14 cellular contexts compared by ENCODE assay signal in the genomic region with DNA sequence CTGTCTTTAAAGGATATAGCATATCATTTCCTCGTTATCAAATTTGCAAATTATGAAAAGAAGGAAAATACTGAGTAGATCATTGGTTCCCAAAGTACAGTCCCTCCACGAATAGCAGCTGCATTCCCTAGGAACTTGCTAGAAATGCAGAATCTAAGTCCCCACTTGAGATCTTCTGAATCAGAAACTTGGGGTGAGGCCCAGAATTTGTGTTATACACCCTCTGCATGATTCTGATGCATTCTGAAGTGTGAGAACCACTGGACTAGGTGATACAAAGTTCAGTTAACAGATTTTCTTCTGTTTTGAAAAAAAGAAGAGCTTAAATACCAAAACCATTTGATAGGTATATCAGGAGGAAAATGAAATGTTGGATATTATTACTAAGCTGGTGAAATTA.
DNase-seq lines count a peak whose midpoint lies in the region; ATAC-seq, FAIRE-seq and TF ChIP-seq lines count a peak whose summit lies in the region.
"Had no signal": no experiment of that assay in that cellular context is flagged by ENCODE, and none has a peak within 500 bp of the region (broad histone marks: within the 10 kb centered on the region; RNA-seq: fewer than 3 reads in every experiment).

No MANE protein-coding gene starts in this region.

- H3K36me3 Mint-ChIP-seq in astrocyte (ENCODE audit: low read depth, unreplicated experiment) (no peaks in the 10 kb centered on the region), endodermal cell (ENCODE audit: low read depth) (no peaks in the 10 kb centered on the region)
- peaks cover 8% of the 10 kb centered on the region for H3K36me3 Mint-ChIP-seq in T-helper 2 cell treated with Interferon-gamma antibody and Interleukin-4, amounts not matched to agents 5 μg/mL and 100 μg/mL, for 36 hours (ENCODE audit: low read depth)

- H3K9me3 ChIP-seq in right atrium auricular region (no peaks in the 10 kb centered on the region), astrocyte (ENCODE audit: insufficient read depth, low read depth, low read length) (no peaks in the 10 kb centered on the region), left lung (no peaks in the 10 kb centered on the region), endodermal cell (ENCODE audit: control insufficient read depth, low read length) (no peaks in the 10 kb centered on the region)
- H3K9me3 ChIP-seq: BLaER1 treated with 17β-estradiol and CSF1 and Interleukin-3, amounts not matched to agents 10 nM and 100 nM; uterus had no signal

- H3K9me3 Mint-ChIP-seq in astrocyte (ENCODE audit: unreplicated experiment): no peaks in the 10 kb centered on the region
- H3K9me3 Mint-ChIP-seq in T-helper 2 cell treated with Interferon-gamma antibody and Interleukin-4, amounts not matched to agents 5 μg/mL and 100 μg/mL, for 36 hours: no peaks in the 10 kb centered on the region
- no peaks in the 10 kb centered on the region for H3K9me3 Mint-ChIP-seq in endodermal cell

- H3K79me2 ChIP-seq in astrocyte (ENCODE audit: insufficient read depth, low read length): no peaks in the 10 kb centered on the region

- H3K36me3 ChIP-seq in right atrium auricular region (no peaks in the 10 kb centered on the region), astrocyte (ENCODE audit: insufficient read depth, low read length) (no peaks in the 10 kb centered on the region), left lung (no peaks in the 10 kb centered on the region), endodermal cell (ENCODE audit: control insufficient read depth, insufficient read depth, low read length) (no peaks in the 10 kb centered on the region)
- H3K36me3 ChIP-seq: BLaER1 treated with 17β-estradiol and CSF1 and Interleukin-3, amounts not matched to agents 10 nM and 100 nM; uterus had no signal

- FAIRE-seq in astrocyte (lab: Jason Lieb, UNC): peak; percentile 70
- FAIRE-seq: colon had no signal

- H3K4me3 Mint-ChIP-seq in astrocyte (ENCODE audit: unreplicated experiment) (no peak overlapping the region), endodermal cell (no peak overlapping the region)
- H3K4me3 Mint-ChIP-seq in T-helper 2 cell treated with Interferon-gamma antibody and Interleukin-4, amounts not matched to agents 5 μg/mL and 100 μg/mL, for 36 hours: no peak overlapping the region

- no peaks in the 10 kb centered on the region for H3K27me3 Mint-ChIP-seq in astrocyte (ENCODE audit: low read depth, unreplicated experiment)
- no peaks in the 10 kb centered on the region for H3K27me3 Mint-ChIP-seq in T-helper 2 cell treated with Interferon-gamma antibody and Interleukin-4, amounts not matched to agents 5 μg/mL and 100 μg/mL, for 36 hours (ENCODE audit: low read depth)
- H3K27me3 Mint-ChIP-seq in endodermal cell (ENCODE audit: insufficient read depth): no peaks in the 10 kb centered on the region

- H3K4me1 Mint-ChIP-seq in astrocyte (ENCODE audit: low read depth, unreplicated experiment) (peaks cover 10% of the 10 kb centered on the region), endodermal cell (no peaks in the 10 kb centered on the region)
- H3K4me1 Mint-ChIP-seq in T-helper 2 cell treated with Interferon-gamma antibody and Interleukin-4, amounts not matched to agents 5 μg/mL and 100 μg/mL, for 36 hours (ENCODE audit: low read depth): peaks cover 33% of the 10 kb centered on the region

- intact Hi-C loops in Right ventricle myocardium superior (cut with DNase I): no loop called here
- intact Hi-C loops in left lung (cut with DNase I): no loop called here

- H3K4me2 ChIP-seq in astrocyte (ENCODE audit: low read length): no peak overlapping the region
- H3K4me2 ChIP-seq: BLaER1 treated with 17β-estradiol and CSF1 and Interleukin-3, amounts not matched to agents 10 nM and 100 nM had no signal

- H3K4me3 ChIP-seq in right atrium auricular region (no peak overlapping the region), astrocyte (ENCODE audit: insufficient read depth, low read depth, low read length) (no peak overlapping the region), left lung (no peak overlapping the region), endodermal cell (ENCODE audit: low read length) (no peak overlapping the region)
- H3K4me3 ChIP-seq: BLaER1 treated with 17β-estradiol and CSF1 and Interleukin-3, amounts not matched to agents 10 nM and 100 nM; uterus had no signal

- H2AFZ ChIP-seq in astrocyte (ENCODE audit: low read depth, low read length): no peak overlapping the region

- H3K9ac ChIP-seq in astrocyte (ENCODE audit: low read length) (no peak overlapping the region), endodermal cell (ENCODE audit: extremely low read depth, low read length, poor library complexity, severe bottlenecking) (no peak overlapping the region)
- H3K9ac ChIP-seq: BLaER1 treated with 17β-estradiol and CSF1 and Interleukin-3, amounts not matched to agents 10 nM and 100 nM had no signal

- H3K4me1 ChIP-seq in right atrium auricular region: peaks cover 0 to 8% of the 10 kb centered on the region in 2 donors
- H3K4me1 ChIP-seq in astrocyte (ENCODE audit: insufficient read depth, low read length): no peaks in the 10 kb centered on the region
- H3K4me1 ChIP-seq in left lung: peaks cover 0 to 7% of the 10 kb centered on the region in 2 donors
- no peaks in the 10 kb centered on the region for H3K4me1 ChIP-seq in endodermal cell (ENCODE audit: control insufficient read depth, insufficient read depth, low read length)
- H3K4me1 ChIP-seq: uterus had no signal

- no peak overlapping the region for H3K27ac ChIP-seq in right atrium auricular region
- peak overlapping the region; percentile 8 for H3K27ac ChIP-seq in astrocyte (ENCODE audit: low read depth, low read length)
- H3K27ac ChIP-seq in left lung: peak overlapping the region in 1 of 2 donors; percentile 0
- H3K27ac ChIP-seq in endodermal cell (ENCODE audit: low read depth, low read length): no peak overlapping the region
- H3K27ac ChIP-seq: BLaER1 treated with 17β-estradiol and CSF1 and Interleukin-3, amounts not matched to agents 10 nM and 100 nM; uterus had no signal

- ATAC-seq in Right ventricle myocardium superior (ENCODE audit: poor library complexity) (peak; percentile 60), left lung (peak; percentile 65), HG03469 (IDR thresholded peaks at IDR 0.05; ENCODE audit: unreplicated experiment) (no peak)

- 78 to 92% methylated on average over 1 to 2 of the region's 2 CpGs for WGBS in endodermal cell (ENCODE audit: insufficient coverage in 1 of 2, insufficient read length in 1 of 2), 2 experiments

- H4K20me1 ChIP-seq in astrocyte (ENCODE audit: insufficient read depth, low read length): no peaks in the 10 kb centered on the region

- DNase-seq in Right ventricle myocardium superior (no peak), right atrium auricular region (ENCODE audit: low spot score) (no peak), astrocyte (ENCODE audit: low read depth) (peak; percentile 93), left lung (no peak), DMS79 treated with DMSO at 0.1 percent for 48 hours (lab: John Stamatoyannopoulos, UW) (no peak), endodermal cell (no peak)
- no peak for DNase-seq in T-helper 2 cell treated with Interferon-gamma antibody and Interleukin-4, amounts not matched to agents 5 μg/mL and 100 μg/mL, for 36 hours (ENCODE audit: low spot score)
- DNase-seq: activated CD4-positive, alpha-beta T cell treated with anti-CD3 and anti-CD28 coated beads, Interleukin-2, amount 50 U/mL, for 48 hours; NCI-H2171; SHP77 treated with DMSO at 0.1 percent for 48 hours; uterus had no signal

- TF ChIP-seq CTCF in right atrium auricular region (IDR thresholded peaks at IDR 0.05): no peak
- no peak for TF ChIP-seq CTCF in astrocyte (IDR thresholded peaks at IDR 0.05; ENCODE audit: insufficient read depth, low read depth, low read length)
- no peak for TF ChIP-seq CTCF in left lung (IDR thresholded peaks at IDR 0.05)
- no peak for TF ChIP-seq CTCF in endodermal cell (conservative IDR thresholded peaks at IDR 0.05)

- H3K27me3 ChIP-seq in right atrium auricular region (no peaks in the 10 kb centered on the region), astrocyte (ENCODE audit: insufficient read depth, low read length) (no peaks in the 10 kb centered on the region), left lung (no peaks in the 10 kb centered on the region), endodermal cell (ENCODE audit: control insufficient read depth, insufficient read depth, low read length, poor library complexity, severe bottlenecking) (no peaks in the 10 kb centered on the region)
- H3K27me3 ChIP-seq: BLaER1 treated with 17β-estradiol and CSF1 and Interleukin-3, amounts not matched to agents 10 nM and 100 nM; uterus had no signal

- H3K27ac Mint-ChIP-seq in astrocyte (ENCODE audit: unreplicated experiment) (no peak overlapping the region), endodermal cell (no peak overlapping the region)
- no peak overlapping the region for H3K27ac Mint-ChIP-seq in T-helper 2 cell treated with Interferon-gamma antibody and Interleukin-4, amounts not matched to agents 5 μg/mL and 100 μg/mL, for 36 hours
